Comparison of ENCODE assay signal across 17 cellular contexts in genomic region chr20:37200926-37201826, GRCh38. TPM values are rescaled to one million over a fixed set of nuclear protein-coding genes. Genes with fewer than 3 reads are reported as not detected.
A peak's percentile ranks its signal among the peaks of the same experiment; 100 is the strongest.
DNase-seq lines count a peak whose midpoint lies in the region; ATAC-seq, FAIRE-seq and TF ChIP-seq lines count a peak whose summit lies in the region.
"Had no signal": no experiment of that assay in that cellular context is flagged by ENCODE, and none has a peak within 500 bp of the region (broad histone marks: within the 10 kb centered on the region; RNA-seq: fewer than 3 reads in every experiment).

No MANE protein-coding gene starts in this region.

- H3K27me3 ChIP-seq in HUES48 (ENCODE audit: control insufficient read depth, insufficient read depth, low read length) (no peaks in the 10 kb centered on the region), astrocyte (ENCODE audit: insufficient read depth, low read length) (no peaks in the 10 kb centered on the region), hepatocyte (no peaks in the 10 kb centered on the region), smooth muscle cell (ENCODE audit: low read depth) (no peaks in the 10 kb centered on the region)
- H3K27me3 ChIP-seq: colonic mucosa had no signal

- peak overlapping the region; percentile 79 for H3K4me2 ChIP-seq in astrocyte (ENCODE audit: low read length)
- no peak overlapping the region for H3K4me2 ChIP-seq in hepatocyte
- peak overlapping the region; percentile 78 for H3K4me2 ChIP-seq in smooth muscle cell

- peak overlapping the region; percentile 55 for H3K4me3 Mint-ChIP-seq in astrocyte (ENCODE audit: unreplicated experiment)
- H3K4me3 Mint-ChIP-seq in activated naive CD8-positive, alpha-beta T cell treated with anti-CD3 and anti-CD28 coated beads for 36 hours = no peak overlapping the region
- H3K4me3 Mint-ChIP-seq: activated naive CD8-positive, alpha-beta T cell had no signal

- H3K9ac ChIP-seq in HUES48 (ENCODE audit: low read depth, low read length) (no peak overlapping the region), astrocyte (ENCODE audit: low read length) (peak overlapping the region; percentile 75), smooth muscle cell (ENCODE audit: low read depth) (peak overlapping the region; percentile 74)

- H3K9me3 Mint-ChIP-seq in astrocyte (ENCODE audit: unreplicated experiment) = no peaks in the 10 kb centered on the region
- no peaks in the 10 kb centered on the region for H3K9me3 Mint-ChIP-seq in activated naive CD8-positive, alpha-beta T cell treated with anti-CD3 and anti-CD28 coated beads for 36 hours

- H4K20me1 ChIP-seq in astrocyte (ENCODE audit: insufficient read depth, low read length) (peaks cover 80% of the 10 kb centered on the region), hepatocyte (ENCODE audit: insufficient read depth, poor library complexity, severe bottlenecking) (peaks cover 7% of the 10 kb centered on the region), smooth muscle cell (ENCODE audit: low read depth) (peaks cover 87% of the 10 kb centered on the region)

- FAIRE-seq in astrocyte (lab: Jason Lieb, UNC) = no peak

- no peak for ATAC-seq in GM18502 (IDR thresholded peaks at IDR 0.05; ENCODE audit: poor library complexity, unreplicated experiment)
- ATAC-seq: activated CD4-positive, CD25-positive, alpha-beta regulatory T cell treated with anti-CD3 and anti-CD28 coated beads, Interleukin-2, amount 50 U/mL, for 24 hours had no signal

- peaks cover 3% of the 10 kb centered on the region; the same call in 1 of the 2 replicates for H3K4me1 ChIP-seq in HUES48 (ENCODE audit: control insufficient read depth, insufficient read depth, low read length)
- H3K4me1 ChIP-seq in astrocyte (ENCODE audit: insufficient read depth, low read length) = peaks cover 15% of the 10 kb centered on the region
- H3K4me1 ChIP-seq in hepatocyte (ENCODE audit: insufficient read depth) = peaks cover 10% of the 10 kb centered on the region
- H3K4me1 ChIP-seq in smooth muscle cell (ENCODE audit: low read depth) = peaks cover 26% of the 10 kb centered on the region
- H3K4me1 ChIP-seq: colonic mucosa had no signal

- H3F3A ChIP-seq in smooth muscle cell (ENCODE audit: low read depth) = peaks cover 15% of the 10 kb centered on the region

- 93% methylated on average over 13 of the region's 13 CpGs for WGBS in hepatocyte (ENCODE audit: low lambda C conversion rate, missing lambda C conversion rate)
- WGBS in smooth muscle cell (ENCODE audit: low lambda C conversion rate) = 93% methylated on average over 13 of the region's 13 CpGs

- no peak overlapping the region for H3K4me3 ChIP-seq in HUES48 (ENCODE audit: low read depth, low read length)
- H3K4me3 ChIP-seq in astrocyte (ENCODE audit: insufficient read depth, low read depth, low read length) = no peak overlapping the region
- H3K4me3 ChIP-seq in hepatocyte = no peak overlapping the region
- no peak overlapping the region for H3K4me3 ChIP-seq in smooth muscle cell
- H3K4me3 ChIP-seq: colonic mucosa, lung had no signal

- no peaks in the 10 kb centered on the region for H3K27me3 Mint-ChIP-seq in astrocyte (ENCODE audit: low read depth, unreplicated experiment)
- no peaks in the 10 kb centered on the region for H3K27me3 Mint-ChIP-seq in activated naive CD8-positive, alpha-beta T cell treated with anti-CD3 and anti-CD28 coated beads for 36 hours
- H3K27me3 Mint-ChIP-seq: activated naive CD8-positive, alpha-beta T cell had no signal

- H3K9me3 ChIP-seq in HUES48 (ENCODE audit: control insufficient read depth, insufficient read depth, low read length) = no peaks in the 10 kb centered on the region
- H3K9me3 ChIP-seq in astrocyte (ENCODE audit: insufficient read depth, low read depth, low read length) = no peaks in the 10 kb centered on the region
- H3K9me3 ChIP-seq in hepatocyte (ENCODE audit: low read depth) = no peaks in the 10 kb centered on the region
- H3K9me3 ChIP-seq in smooth muscle cell (replicated peaks; ENCODE audit: low read depth) = no peaks in the 10 kb centered on the region
- H3K9me3 ChIP-seq: colonic mucosa had no signal

- H3K36me3 ChIP-seq in HUES48 (ENCODE audit: control insufficient read depth, insufficient read depth, low read length) (peaks cover 96% of the 10 kb centered on the region), astrocyte (ENCODE audit: insufficient read depth, low read length) (peaks cover 47% of the 10 kb centered on the region), hepatocyte (replicated peaks; ENCODE audit: insufficient read depth, low read depth) (peaks cover 5% of the 10 kb centered on the region), smooth muscle cell (ENCODE audit: low read depth) (peaks cover 4% of the 10 kb centered on the region)

- H3K27ac Mint-ChIP-seq in astrocyte (ENCODE audit: unreplicated experiment) = peak overlapping the region; percentile 86
- no peak overlapping the region for H3K27ac Mint-ChIP-seq in activated naive CD8-positive, alpha-beta T cell treated with anti-CD3 and anti-CD28 coated beads for 36 hours
- H3K27ac Mint-ChIP-seq: activated naive CD8-positive, alpha-beta T cell had no signal

- no peak for DNase-seq in astrocyte (ENCODE audit: low read depth)
- DNase-seq in hepatocyte (ENCODE audit: low spot score) = no peak
- no peak for DNase-seq in smooth muscle cell (lab: John Stamatoyannopoulos, UW; ENCODE audit: unreplicated experiment)
- no peak for DNase-seq in NCI-H1417 treated with DMSO at 0.1 percent for 48 hours (lab: John Stamatoyannopoulos, UW)
- DNase-seq in activated naive CD8-positive, alpha-beta T cell treated with anti-CD3 and anti-CD28 coated beads for 36 hours = no peak
- no peak for DNase-seq in AG08396 (ENCODE audit: low spot score)
- DNase-seq: C1 segment of cervical spinal cord, colonic mucosa, NCI-H2029 treated with DMSO at 0.1 percent for 48 hours, NCI-H748 treated with DMSO at 0.1 percent for 48 hours, occipital lobe had no signal

- H2AFZ ChIP-seq in astrocyte (ENCODE audit: low read depth, low read length) = no peak overlapping the region
- no peak overlapping the region for H2AFZ ChIP-seq in hepatocyte
- H2AFZ ChIP-seq in smooth muscle cell (ENCODE audit: low read depth) = no peak overlapping the region

- H3K36me3 Mint-ChIP-seq in astrocyte (ENCODE audit: low read depth, unreplicated experiment) = peaks cover 22% of the 10 kb centered on the region
- H3K36me3 Mint-ChIP-seq in activated naive CD8-positive, alpha-beta T cell treated with anti-CD3 and anti-CD28 coated beads for 36 hours = peaks cover 31% of the 10 kb centered on the region

- H3K9me2 ChIP-seq in hepatocyte (replicated peaks; ENCODE audit: insufficient read depth) = no peaks in the 10 kb centered on the region

- TF ChIP-seq CTCF in astrocyte (IDR thresholded peaks at IDR 0.05; ENCODE audit: insufficient read depth, low read depth, low read length) (no peak), hepatocyte (IDR thresholded peaks at IDR 0.05; ENCODE audit: poor library complexity) (no peak), smooth muscle cell (IDR thresholded peaks at IDR 0.05; ENCODE audit: borderline replicate concordance, insufficient read depth, poor library complexity, severe bottlenecking) (no peak)

- peaks cover 27% of the 10 kb centered on the region for H3K4me1 Mint-ChIP-seq in astrocyte (ENCODE audit: low read depth, unreplicated experiment)
- H3K4me1 Mint-ChIP-seq in activated naive CD8-positive, alpha-beta T cell treated with anti-CD3 and anti-CD28 coated beads for 36 hours = peaks cover 8% of the 10 kb centered on the region

- H3K27ac ChIP-seq in HUES48 (ENCODE audit: low read depth, low read length) = peak overlapping the region; percentile 74
- H3K27ac ChIP-seq in astrocyte (ENCODE audit: low read depth, low read length) = peak overlapping the region; percentile 91
- peak overlapping the region; percentile 83 for H3K27ac ChIP-seq in hepatocyte
- H3K27ac ChIP-seq in smooth muscle cell (ENCODE audit: low read depth) = peak overlapping the region; percentile 94
- H3K27ac ChIP-seq: colonic mucosa, HL-60 had no signal

- H3K79me2 ChIP-seq in astrocyte (ENCODE audit: insufficient read depth, low read length) = peaks cover 58% of the 10 kb centered on the region
- H3K79me2 ChIP-seq in hepatocyte = peaks cover 53% of the 10 kb centered on the region
- H3K79me2 ChIP-seq in smooth muscle cell (ENCODE audit: low read depth) = peaks cover 40% of the 10 kb centered on the region

RNA-seq across cellular contexts. Expression of gene MROH8, which starts 21.8 kb away (rescaled TPM):
- total RNA-seq in astrocyte (1.2 and 1.3 TPM in 2 replicates), hepatocyte (1.9 and 3.9 TPM in 2 replicates), smooth muscle cell (1.6 and 2.2 TPM in 2 replicates)
- polyA plus RNA-seq in hepatocyte (3.7 and 4.8 TPM in 2 replicates), smooth muscle cell (0.81 and 2.8 TPM in 2 replicates)
- 1 to 10 TPM; 2.2 to 3.0 TPM for total RNA-seq in activated naive CD8-positive, alpha-beta T cell treated with anti-CD3 and anti-CD28 coated beads for 36 hours

RNA-seq across cellular contexts. Expression of gene RPN2, which starts 22.0 kb away (rescaled TPM):
- total RNA-seq in astrocyte = 259 and 290 TPM in 2 replicates
- total RNA-seq in hepatocyte = 325 and 356 TPM in 2 replicates
- 350 and 368 TPM in 2 replicates for polyA plus RNA-seq in hepatocyte
- 325 and 363 TPM in 2 replicates for total RNA-seq in smooth muscle cell
- polyA plus RNA-seq in smooth muscle cell = 349 and 372 TPM in 2 replicates
- total RNA-seq in activated naive CD8-positive, alpha-beta T cell treated with anti-CD3 and anti-CD28 coated beads for 36 hours = 100 to 1,000 TPM; 121 to 131 TPM
